Comparison of ENCODE assay signal across 1 cellular context in the genomic region with DNA sequence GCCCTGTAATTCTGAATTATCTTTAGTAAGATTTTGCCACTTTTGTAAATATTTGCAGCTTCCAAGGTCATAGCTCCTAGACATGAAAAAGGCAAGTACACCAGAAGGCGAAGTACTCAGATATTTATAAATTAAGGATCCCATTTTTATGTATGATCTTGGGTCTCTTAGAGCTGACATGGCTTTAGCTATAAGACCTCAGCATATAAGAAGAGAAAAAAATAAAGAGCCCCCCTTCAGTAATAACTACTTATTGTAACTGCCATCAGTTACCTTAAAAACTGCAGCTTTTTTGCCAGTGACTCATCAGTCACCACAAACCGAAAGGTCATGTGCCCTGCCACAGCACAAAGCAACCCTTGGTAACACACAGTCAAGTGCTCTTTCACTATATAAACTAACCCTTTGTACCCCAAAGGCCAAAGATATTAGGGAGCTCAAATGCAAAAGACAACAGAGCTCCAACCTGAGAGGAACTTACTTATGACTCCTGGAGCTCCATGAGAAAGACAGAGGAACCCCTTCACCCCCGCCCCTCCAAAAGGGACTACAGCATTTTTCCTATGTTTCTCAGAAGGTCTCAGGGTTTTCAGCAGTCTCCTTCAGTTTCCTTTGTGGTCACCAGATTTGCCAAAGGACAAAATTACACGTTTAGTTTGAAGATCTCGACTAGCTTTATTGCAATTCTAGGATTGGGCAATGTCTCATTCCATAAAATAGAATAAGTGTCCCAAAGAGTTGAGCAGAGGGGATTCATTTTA.
TF ChIP-seq lines count a peak whose summit lies in the region.

No MANE protein-coding gene starts in this region.

TF ChIP-seq in GM23338, 12 proteins besides CTCF, POLR2A, EP300 and RAD21 (continued from another document):
- TF ChIP-seq, protein P1, sequence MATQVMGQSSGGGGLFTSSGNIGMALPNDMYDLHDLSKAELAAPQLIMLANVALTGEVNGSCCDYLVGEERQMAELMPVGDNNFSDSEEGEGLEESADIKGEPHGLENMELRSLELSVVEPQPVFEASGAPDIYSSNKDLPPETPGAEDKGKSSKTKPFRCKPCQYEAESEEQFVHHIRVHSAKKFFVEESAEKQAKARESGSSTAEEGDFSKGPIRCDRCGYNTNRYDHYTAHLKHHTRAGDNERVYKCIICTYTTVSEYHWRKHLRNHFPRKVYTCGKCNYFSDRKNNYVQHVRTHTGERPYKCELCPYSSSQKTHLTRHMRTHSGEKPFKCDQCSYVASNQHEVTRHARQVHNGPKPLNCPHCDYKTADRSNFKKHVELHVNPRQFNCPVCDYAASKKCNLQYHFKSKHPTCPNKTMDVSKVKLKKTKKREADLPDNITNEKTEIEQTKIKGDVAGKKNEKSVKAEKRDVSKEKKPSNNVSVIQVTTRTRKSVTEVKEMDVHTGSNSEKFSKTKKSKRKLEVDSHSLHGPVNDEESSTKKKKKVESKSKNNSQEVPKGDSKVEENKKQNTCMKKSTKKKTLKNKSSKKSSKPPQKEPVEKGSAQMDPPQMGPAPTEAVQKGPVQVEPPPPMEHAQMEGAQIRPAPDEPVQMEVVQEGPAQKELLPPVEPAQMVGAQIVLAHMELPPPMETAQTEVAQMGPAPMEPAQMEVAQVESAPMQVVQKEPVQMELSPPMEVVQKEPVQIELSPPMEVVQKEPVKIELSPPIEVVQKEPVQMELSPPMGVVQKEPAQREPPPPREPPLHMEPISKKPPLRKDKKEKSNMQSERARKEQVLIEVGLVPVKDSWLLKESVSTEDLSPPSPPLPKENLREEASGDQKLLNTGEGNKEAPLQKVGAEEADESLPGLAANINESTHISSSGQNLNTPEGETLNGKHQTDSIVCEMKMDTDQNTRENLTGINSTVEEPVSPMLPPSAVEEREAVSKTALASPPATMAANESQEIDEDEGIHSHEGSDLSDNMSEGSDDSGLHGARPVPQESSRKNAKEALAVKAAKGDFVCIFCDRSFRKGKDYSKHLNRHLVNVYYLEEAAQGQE (IDR thresholded peaks at IDR 0.05; ENCODE audit: unreplicated experiment), result no peak
- TF ChIP-seq, protein P2, sequence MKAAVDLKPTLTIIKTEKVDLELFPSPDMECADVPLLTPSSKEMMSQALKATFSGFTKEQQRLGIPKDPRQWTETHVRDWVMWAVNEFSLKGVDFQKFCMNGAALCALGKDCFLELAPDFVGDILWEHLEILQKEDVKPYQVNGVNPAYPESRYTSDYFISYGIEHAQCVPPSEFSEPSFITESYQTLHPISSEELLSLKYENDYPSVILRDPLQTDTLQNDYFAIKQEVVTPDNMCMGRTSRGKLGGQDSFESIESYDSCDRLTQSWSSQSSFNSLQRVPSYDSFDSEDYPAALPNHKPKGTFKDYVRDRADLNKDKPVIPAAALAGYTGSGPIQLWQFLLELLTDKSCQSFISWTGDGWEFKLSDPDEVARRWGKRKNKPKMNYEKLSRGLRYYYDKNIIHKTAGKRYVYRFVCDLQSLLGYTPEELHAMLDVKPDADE (IDR thresholded peaks at IDR 0.05), result no peak
- TF ChIP-seq JUNB (IDR thresholded peaks at IDR 0.05; ENCODE audit: unreplicated experiment) (no peak), ZNF331 (CRISPR knock-in tag; IDR thresholded peaks at IDR 0.05; ENCODE audit: low read depth) (no peak)
